Comparison of ENCODE assay signal across 25 cellular contexts in genomic region chr15:69308949-69309348, GRCh38. TPM values are rescaled to one million over a fixed set of nuclear protein-coding genes. Genes with fewer than 3 reads are reported as not detected.
"Had no signal": no experiment of that assay in that cellular context is flagged by ENCODE, and none has a peak within 500 bp of the region (broad histone marks: within the 10 kb centered on the region; RNA-seq: fewer than 3 reads in every experiment).

No MANE protein-coding gene starts in this region.

- H3K36me3 ChIP-seq: left lung, lower lobe of right lung, pancreas, right atrium auricular region, right lobe of liver, tibial nerve, upper lobe of left lung had no signal

- H3K4me2 ChIP-seq: smooth muscle cell had no signal

- H3K4me1 Mint-ChIP-seq: natural killer cell; stimulated activated naive CD8-positive, alpha-beta T cell treated with anti-CD3 and anti-CD28 coated beads, Interleukin-15, amount 100 ng/mL, for 72 hours had no signal

- H3K9me3 ChIP-seq: left lung, lower lobe of right lung, pancreas, right atrium auricular region, right lobe of liver, tibial nerve, upper lobe of left lung had no signal

- H3K4me3 Mint-ChIP-seq: naive B cell; natural killer cell; stimulated activated memory B cell treated with anti-CD40 and anti-IgM and Interleukin-4, amounts not matched to agents 10 μg/mL and 1 μg/mL and 100 μg/mL, for 72 hours; stimulated activated naive CD8-positive, alpha-beta T cell treated with anti-CD3 and anti-CD28 coated beads, Interleukin-15, amount 100 ng/mL, for 72 hours had no signal

- DNase-seq: hippocampal formation; left lung; lower lobe of right lung; mammary epithelial cell; mesenchymal stem cell; naive B cell; natural killer cell; nucleus accumbens; pancreas; right lobe of liver; stimulated activated CD4-positive, alpha-beta T cell treated with anti-CD3 and anti-CD28 coated beads, Interleukin-1b, Interleukin-23, amount 100 ng/mL, for 48 hours; stimulated activated CD4-positive, alpha-beta T cell treated with anti-CD3 and anti-CD28 coated beads, Interleukin-2, amount 100 ng/mL, for 48 hours; stimulated activated CD4-positive, alpha-beta T cell treated with anti-CD3 and anti-CD28 coated beads, Interleukin-4, amount 100 ng/mL, for 4 hours; stimulated activated CD8-positive, alpha-beta memory T cell treated with anti-CD3 and anti-CD28 coated beads, Interleukin-4, amount 100 ng/mL, for 48 hours; stimulated activated naive CD4-positive, alpha-beta T cell treated with Interleukin-2 at 50 U/mL for 16 hours; stimulated activated naive CD8-positive, alpha-beta T cell treated with anti-CD3 and anti-CD28 coated beads, Interleukin-15, amount 100 ng/mL, for 72 hours; substantia nigra; upper lobe of left lung had no signal

- H3K36me3 Mint-ChIP-seq: natural killer cell; stimulated activated memory B cell treated with anti-CD40 and anti-IgM and Interleukin-4, amounts not matched to agents 10 μg/mL and 1 μg/mL and 100 μg/mL, for 72 hours had no signal

- H3K4me3 ChIP-seq: left lung, lower lobe of right lung, pancreas, right atrium auricular region, right lobe of liver, smooth muscle cell, tibial nerve, upper lobe of left lung had no signal

- H3K27me3 ChIP-seq: left lung, pancreas, right atrium auricular region, right lobe of liver, tibial nerve, upper lobe of left lung had no signal

- H3K4me1 ChIP-seq: pancreas, right atrium auricular region had no signal

- H3K27ac ChIP-seq: left lung, lower lobe of right lung, pancreas, right atrium auricular region, right lobe of liver, tibial nerve, upper lobe of left lung had no signal

- ATAC-seq: left colon; left lung; lower lobe of right lung; natural killer cell; pancreas; right lobe of liver; stimulated activated memory B cell treated with anti-CD40 and anti-IgM and Interleukin-4, amounts not matched to agents 10 μg/mL and 1 μg/mL and 100 μg/mL, for 72 hours; stimulated activated naive CD8-positive, alpha-beta T cell treated with anti-CD3 and anti-CD28 coated beads, Interleukin-15, amount 100 ng/mL, for 72 hours had no signal

- H3K9me3 Mint-ChIP-seq: natural killer cell; stimulated activated memory B cell treated with anti-CD40 and anti-IgM and Interleukin-4, amounts not matched to agents 10 μg/mL and 1 μg/mL and 100 μg/mL, for 72 hours; stimulated activated naive CD8-positive, alpha-beta T cell treated with anti-CD3 and anti-CD28 coated beads, Interleukin-15, amount 100 ng/mL, for 72 hours had no signal

- H3K27ac Mint-ChIP-seq: natural killer cell; stimulated activated memory B cell treated with anti-CD40 and anti-IgM and Interleukin-4, amounts not matched to agents 10 μg/mL and 1 μg/mL and 100 μg/mL, for 72 hours had no signal

- FAIRE-seq: keratinocyte, pancreas had no signal

RNA-seq across cellular contexts. Expression of gene PAQR5, which starts 10.2 kb away (rescaled TPM):
- polyA plus RNA-seq: neural cell had no signal
